In genomic region chr16:28824548-28824973, GRCh38 we compare ENCODE assay signal across 8 cellular contexts. TPM values are rescaled to one million over a fixed set of nuclear protein-coding genes. Genes with fewer than 3 reads are reported as not detected.
A peak's percentile ranks its signal among the peaks of the same experiment; 100 is the strongest.
DNase-seq lines count a peak whose midpoint lies in the region; ATAC-seq, FAIRE-seq and TF ChIP-seq lines count a peak whose summit lies in the region.

No MANE protein-coding gene starts in this region.

- peak overlapping the region; percentile 98 for H3K4me3 Mint-ChIP-seq in activated T-cell treated with anti-CD3 and anti-CD28 coated beads, Interleukin-2, amount 50 U/mL, for 24 hours

- CTCF ChIA-PET in GM12878 (lab: Yijun Ruan, JAX): interaction anchor here (1.0 to 2.0 kb wide), 2 partner anchors 21 to 120 kb away, joined by 3 to 7 read pairs; no protein-coding TSS in a partner anchor

- no peak for TF ChIP-seq POLR2A in GM12878 (IDR thresholded peaks at IDR 0.05; ENCODE audit: low read depth, low read length)
- no peak for TF ChIP-seq POLR2A in lower leg skin (IDR thresholded peaks at IDR 0.05)
- TF ChIP-seq POLR2A in thyroid gland (IDR thresholded peaks at IDR 0.05): no peak

- DNase-seq in activated T-cell treated with anti-CD3 and anti-CD28 coated beads, Interleukin-2, amount 50 U/mL, for 24 hours: no peak
- DNase-seq in activated T-cell treated with anti-CD3 and anti-CD28 coated beads, Interleukin-2, amount 50 U/mL, for 48 hours: no peak
- DNase-seq in GM12878 (ENCODE audit: low read depth, low spot score) (no peak), lower leg skin (ENCODE audit: low spot score in 2 of 2) (no peak), thyroid gland (no peak), GM13976 (ENCODE audit: low spot score) (no peak), iPS-NIHi11 (ENCODE audit: low spot score) (no peak)

- peaks cover 10% of the 10 kb centered on the region for H4K20me1 ChIP-seq in GM12878 (ENCODE audit: control insufficient read depth, insufficient read depth)

- H3K27ac ChIP-seq in GM12878 (ENCODE audit: control insufficient read depth, insufficient read depth) (peak overlapping the region; percentile 97), thyroid gland (peak overlapping the region; percentile 94 to 99 (median 99))

- H3K4me1 Mint-ChIP-seq in activated T-cell treated with anti-CD3 and anti-CD28 coated beads, Interleukin-2, amount 50 U/mL, for 24 hours (ENCODE audit: low read depth): peaks cover 61% of the 10 kb centered on the region

- RAD21 ChIA-PET in GM12878 (lab: Charles Lee; ENCODE audit: unreplicated experiment): interaction anchor here (1.1 kb wide), 1 partner anchor 120 kb away, joined by 4 read pairs; no protein-coding TSS in a partner anchor

- H3K27ac Mint-ChIP-seq in activated T-cell treated with anti-CD3 and anti-CD28 coated beads, Interleukin-2, amount 50 U/mL, for 24 hours: peak overlapping the region; percentile 100

- TF ChIP-seq CTCF in GM12878 (IDR thresholded peaks at IDR 0.05 in 2 of 3, conservative IDR thresholded peaks at IDR 0.05 in 1 of 3; ENCODE audit: control insufficient read depth in 2 of 3, extremely low read depth in 1 of 3, insufficient read depth in 1 of 3, low read depth in 3 of 3, low read length in 3 of 3) (no peak), lower leg skin (IDR thresholded peaks at IDR 0.05) (no peak), thyroid gland (IDR thresholded peaks at IDR 0.05) (no peak), GM13976 (IDR thresholded peaks at IDR 0.05; ENCODE audit: borderline replicate concordance, control extremely low read depth, extremely low read depth, insufficient read depth, missing control alignments) (no peak)

- H3K4me3 ChIP-seq in GM12878 (peak overlapping the region; percentile 73), lower leg skin (ENCODE audit: low read depth, poor library complexity, severe bottlenecking) (peak overlapping the region; percentile 100), thyroid gland (replicated peaks in 1 of 3) (peak overlapping the region; percentile 99 to 100 (median 100))

- H3K27me3 Mint-ChIP-seq in activated T-cell treated with anti-CD3 and anti-CD28 coated beads, Interleukin-2, amount 50 U/mL, for 24 hours: no peaks in the 10 kb centered on the region

- H3K9me3 ChIP-seq in GM12878 (replicated peaks; ENCODE audit: control insufficient read depth, insufficient read depth, low read length) (no peaks in the 10 kb centered on the region), thyroid gland (no peaks in the 10 kb centered on the region)

- TF ChIP-seq EP300 in GM12878 (IDR thresholded peaks at IDR 0.05; ENCODE audit: borderline replicate concordance in 1 of 2, control insufficient read depth in 1 of 2, low read depth in 2 of 2, low read length in 2 of 2): no peak

- H3K27me3 ChIP-seq in GM12878 (replicated peaks in 1 of 2; ENCODE audit: control insufficient read depth in 2 of 2, insufficient read depth in 2 of 2, low read length in 1 of 2) (no peaks in the 10 kb centered on the region), thyroid gland (no peaks in the 10 kb centered on the region)

- H3K36me3 Mint-ChIP-seq in activated T-cell treated with anti-CD3 and anti-CD28 coated beads, Interleukin-2, amount 50 U/mL, for 24 hours (ENCODE audit: low read depth): peaks cover 81% of the 10 kb centered on the region

- H3K9me3 Mint-ChIP-seq in activated T-cell treated with anti-CD3 and anti-CD28 coated beads, Interleukin-2, amount 50 U/mL, for 24 hours: no peaks in the 10 kb centered on the region

- intact Hi-C loops in GM12878 (cut with micrococcal nuclease; ENCODE audit: unreplicated experiment) (loop anchor here (1.0 to 5.0 kb wide), 3 partner anchors 22 to 123 kb away; partner anchors contain the start of genes RABEP2 and TUFM), lower leg skin (cut with DNase I; ENCODE audit: low total_unique reads) (no loop called here), thyroid gland (cut with DNase I) (no loop called here)

- no peak for ATAC-seq in GM12878
- ATAC-seq in HG03520 (IDR thresholded peaks at IDR 0.05; ENCODE audit: unreplicated experiment): no peak

- no peak for FAIRE-seq in GM12878 (lab: Jason Lieb, UNC)

- TF ChIP-seq RAD21 in GM12878 (IDR thresholded peaks at IDR 0.05; ENCODE audit: insufficient read depth, low read depth, low read length): no peak

- H3K9ac ChIP-seq in GM12878 (ENCODE audit: control insufficient read depth, insufficient read depth, low read length): peak overlapping the region; percentile 98

- BruUV-seq in GM12878 (replicated peaks; lab: Mats Ljungman, UMichigan): no TSS peak

- H2AFZ ChIP-seq in GM12878 (ENCODE audit: control insufficient read depth, low read depth, low read length): no peak overlapping the region

- WGBS in GM12878 (ENCODE audit: insufficient coverage, insufficient replicate concordance, low lambda C conversion rate, missing lambda C conversion rate): 11% methylated on average over 8 of the region's 8 CpGs
- 14 to 20% methylated on average over 7 to 8 of the region's 8 CpGs for WGBS in lower leg skin, 2 donors
- WGBS in thyroid gland, 2 donors: 26 to 29% methylated on average over 6 to 8 of the region's 8 CpGs

- peaks cover 55% of the 10 kb centered on the region for H3K79me2 ChIP-seq in GM12878 (ENCODE audit: control insufficient read depth, insufficient read depth, low read length)

- H3K4me1 ChIP-seq in GM12878 (ENCODE audit: control insufficient read depth, insufficient read depth, low read length): peaks cover 8% of the 10 kb centered on the region; the same call in 1 of the 2 replicates
- H3K4me1 ChIP-seq in thyroid gland: peaks cover 15 to 19% of the 10 kb centered on the region in 2 donors

- SMC1A ChIA-PET in GM12878 (lab: Charles Lee; ENCODE audit: uncharacterized antibody, unreplicated experiment): interaction anchor here (0.8 to 1.0 kb wide), 2 partner anchors 18 to 37 kb away, joined by 3 read pairs; no protein-coding TSS in a partner anchor

- POLR2A ChIA-PET in GM12878 (lab: Charles Lee): interaction anchor here (0.9 to 3.9 kb wide), 2 partner anchors 22 to 111 kb away, joined by 3 to 28 read pairs; partner anchors contain the start of gene TUFM

- H3K4me2 ChIP-seq in GM12878 (ENCODE audit: control insufficient read depth, insufficient read depth): peak overlapping the region; percentile 87

- H3K36me3 ChIP-seq in GM12878 (ENCODE audit: control insufficient read depth in 2 of 2, insufficient read depth in 2 of 2, low read length in 1 of 2) (peaks cover 26 to 33% of the 10 kb centered on the region in 2 experiments), thyroid gland (peaks cover 38 to 45% of the 10 kb centered on the region in 2 donors)

- in situ Hi-C loops in GM12878 (cut with MboI) (no loop called here), GM13976 (cut with MboI; ENCODE audit: low sequenced_read_pairs, unreplicated experiment) (no loop called here)

RNA-seq across cellular contexts. Expression of gene ATXN2L, which starts 1.8 kb away (rescaled TPM):
- total RNA-seq in GM12878 (2013; cell fraction: nucleolus; rRNA removed): 161 and 186 TPM in 2 replicates
- total RNA-seq in GM12878 (2014; rRNA removed) (36.7 and 47.7 TPM in 2 replicates), GM12878 (2014; rRNA removed; fragmentation: Illumina TruSeq; extraction: Trizol) (28.8 and 31.2 TPM in 2 replicates), GM12878 (2021) (199 and 210 TPM in 2 replicates), lower leg skin (100 to 1,000 TPM in 1 of 4 donors, 10 to 100 TPM in 3; 54.8 to 152 (median 66.5) TPM), thyroid gland (10 to 100 TPM; 49.3 to 78.7 (median 62.0) TPM)
- polyA plus RNA-seq in GM12878 (2011; ENCODE audit: low read depth): 60.2 TPM
- polyA plus RNA-seq in GM12878 (2011; rRNA removed) (21.4 and 23.0 TPM in 2 replicates), GM12878 (2014; fragmentation: Illumina TruSeq; extraction: Trizol) (42.5 and 75.3 TPM in 2 replicates), GM12878 (2014; fragmentation: Nextera tagmentation; extraction: Ambion mirVana) (10 to 100 TPM in 1 of 2 experiments, 1 to 10 TPM in 1; 3.5 to 13.2 TPM), GM12878 (2014; rRNA removed) (110 and 126 TPM in 2 replicates), GM12878 (2016; fragmentation: Nextera tagmentation; extraction: Ambion mirVana) (10 to 100 TPM; 74.5 to 86.9 TPM)
- polyA plus RNA-seq in GM12878 (2011; cell fraction: cytosol; rRNA removed): 36.0 and 37.8 TPM in 2 replicates
- 316 and 416 TPM in 2 replicates for polyA plus RNA-seq in GM12878 (2011; cell fraction: nucleus; rRNA removed)
- polyA plus RNA-seq in GM12878 (2012): 130 and 132 TPM in 2 replicates
- polyA minus RNA-seq in GM12878 (2011; rRNA and poly(A)+ RNA removed): 30.8 and 35.7 TPM in 2 replicates
- polyA minus RNA-seq in GM12878 (2011; cell fraction: cytosol; rRNA and poly(A)+ RNA removed): 61.2 and 63.1 TPM in 2 replicates
- 52.6 and 100 TPM in 2 replicates for polyA minus RNA-seq in GM12878 (2011; cell fraction: nucleus; rRNA and poly(A)+ RNA removed)

RNA-seq across cellular contexts. Expression of gene TUFM, which starts 21.6 kb away (rescaled TPM):
- 37.3 and 53.1 TPM in 2 replicates for total RNA-seq in GM12878 (2013; cell fraction: nucleolus; rRNA removed)
- total RNA-seq in GM12878 (2014; rRNA removed): 245 and 274 TPM in 2 replicates
- total RNA-seq in GM12878 (2014; rRNA removed; fragmentation: Illumina TruSeq; extraction: Trizol): 145 and 161 TPM in 2 replicates
- 258 and 260 TPM in 2 replicates for total RNA-seq in GM12878 (2021)
- polyA plus RNA-seq in GM12878 (2011; ENCODE audit: low read depth): 101 TPM
- 68.9 and 117 TPM in 2 replicates for polyA plus RNA-seq in GM12878 (2011; rRNA removed)
- 134 and 152 TPM in 2 replicates for polyA plus RNA-seq in GM12878 (2011; cell fraction: cytosol; rRNA removed)
- 285 and 312 TPM in 2 replicates for polyA plus RNA-seq in GM12878 (2011; cell fraction: nucleus; rRNA removed)
- polyA plus RNA-seq in GM12878 (2012): 141 and 149 TPM in 2 replicates
- polyA plus RNA-seq in GM12878 (2014; fragmentation: Illumina TruSeq; extraction: Trizol): 92.2 and 172 TPM in 2 replicates
- 100 to 1,000 TPM in 1 of 2 experiments, 10 to 100 TPM in 1; 23.4 to 101 TPM for polyA plus RNA-seq in GM12878 (2014; fragmentation: Nextera tagmentation; extraction: Ambion mirVana)
- polyA plus RNA-seq in GM12878 (2014; rRNA removed): 191 and 231 TPM in 2 replicates
- 100 to 1,000 TPM; 336 to 354 TPM for polyA plus RNA-seq in GM12878 (2016; fragmentation: Nextera tagmentation; extraction: Ambion mirVana)
- 44.5 and 58.9 TPM in 2 replicates for polyA minus RNA-seq in GM12878 (2011; rRNA and poly(A)+ RNA removed)
- 42.5 and 43.7 TPM in 2 replicates for polyA minus RNA-seq in GM12878 (2011; cell fraction: cytosol; rRNA and poly(A)+ RNA removed)
- polyA minus RNA-seq in GM12878 (2011; cell fraction: nucleus; rRNA and poly(A)+ RNA removed): 27.7 and 43.2 TPM in 2 replicates
- total RNA-seq in lower leg skin: 100 to 1,000 TPM; 103 to 121 (median 110) TPM
- total RNA-seq in thyroid gland: 100 to 1,000 TPM in 3 of 4 donors, 10 to 100 TPM in 1; 95.7 to 172 (median 126) TPM

RNA-seq across cellular contexts. Expression of gene SH2B1, which starts 39.1 kb away (rescaled TPM):
- total RNA-seq in GM12878 (2013; cell fraction: nucleolus; rRNA removed): 35.6 and 42.0 TPM in 2 replicates
- total RNA-seq in GM12878 (2014; rRNA removed) (18.4 and 18.5 TPM in 2 replicates), GM12878 (2014; rRNA removed; fragmentation: Illumina TruSeq; extraction: Trizol) (9.8 and 10.6 TPM in 2 replicates), GM12878 (2021) (34.9 and 42.1 TPM in 2 replicates), lower leg skin (10 to 100 TPM; 21.7 to 40.0 (median 30.6) TPM), thyroid gland (10 to 100 TPM; 34.4 to 60.6 (median 38.8) TPM)
- polyA plus RNA-seq in GM12878 (2011; ENCODE audit: low read depth): 20.4 TPM
- polyA plus RNA-seq in GM12878 (2011; rRNA removed) (6.7 and 17.8 TPM in 2 replicates), GM12878 (2014; fragmentation: Illumina TruSeq; extraction: Trizol) (9.9 and 16.6 TPM in 2 replicates), GM12878 (2014; fragmentation: Nextera tagmentation; extraction: Ambion mirVana) (under 1 TPM; 0.18 to 0.46 TPM), GM12878 (2014; rRNA removed) (34.9 and 44.3 TPM in 2 replicates), GM12878 (2016; fragmentation: Nextera tagmentation; extraction: Ambion mirVana) (1 to 10 TPM; 6.0 to 6.8 TPM)
- polyA plus RNA-seq in GM12878 (2011; cell fraction: cytosol; rRNA removed): 18.5 and 24.5 TPM in 2 replicates
- 252 and 297 TPM in 2 replicates for polyA plus RNA-seq in GM12878 (2011; cell fraction: nucleus; rRNA removed)
- 23.9 and 37.6 TPM in 2 replicates for polyA plus RNA-seq in GM12878 (2012)
- 2.6 and 11.2 TPM in 2 replicates for polyA minus RNA-seq in GM12878 (2011; rRNA and poly(A)+ RNA removed)
- 6.8 and 8.7 TPM in 2 replicates for polyA minus RNA-seq in GM12878 (2011; cell fraction: cytosol; rRNA and poly(A)+ RNA removed)
- polyA minus RNA-seq in GM12878 (2011; cell fraction: nucleus; rRNA and poly(A)+ RNA removed): 19.3 and 28.2 TPM in 2 replicates

RNA-seq across cellular contexts. Expression of gene ATP2A1, which starts 53.7 kb away (rescaled TPM):
- total RNA-seq in GM12878 (2013; cell fraction: nucleolus; rRNA removed): 1.7 and 4.7 TPM in 2 replicates
- 0.28 and 0.38 TPM in 2 replicates for total RNA-seq in GM12878 (2014; rRNA removed)
- 0.28 and 1.6 TPM in 2 replicates for total RNA-seq in GM12878 (2014; rRNA removed; fragmentation: Illumina TruSeq; extraction: Trizol)
- 0.96 and 1.1 TPM in 2 replicates for total RNA-seq in GM12878 (2021)
- 0.81 TPM for polyA plus RNA-seq in GM12878 (2011; ENCODE audit: low read depth)
- 0.35 and 0.62 TPM in 2 replicates for polyA plus RNA-seq in GM12878 (2011; rRNA removed)
- polyA plus RNA-seq in GM12878 (2011; cell fraction: cytosol; rRNA removed): 0.77 and 0.79 TPM in 2 replicates
- 7.5 and 32.6 TPM in 2 replicates for polyA plus RNA-seq in GM12878 (2011; cell fraction: nucleus; rRNA removed)
- 1.8 and 2.3 TPM in 2 replicates for polyA plus RNA-seq in GM12878 (2012)
- polyA plus RNA-seq in GM12878 (2014; fragmentation: Illumina TruSeq; extraction: Trizol): 0.54 and 1.8 TPM in 2 replicates
- polyA plus RNA-seq in GM12878 (2014; fragmentation: Nextera tagmentation; extraction: Ambion mirVana): under 1 TPM; 0.13 to 0.37 TPM
- polyA plus RNA-seq in GM12878 (2014; rRNA removed): 0.77 and 1.3 TPM in 2 replicates
- polyA plus RNA-seq in GM12878 (2016; fragmentation: Nextera tagmentation; extraction: Ambion mirVana): 1 to 10 TPM; 1.5 to 1.7 TPM
- 0.29 and 0.88 TPM in 2 replicates for polyA minus RNA-seq in GM12878 (2011; rRNA and poly(A)+ RNA removed)
- polyA minus RNA-seq in GM12878 (2011; cell fraction: cytosol; rRNA and poly(A)+ RNA removed): 1.5 TPM in 1 of 2 replicates, not detected in the other
- 0.97 and 1.2 TPM in 2 replicates for polyA minus RNA-seq in GM12878 (2011; cell fraction: nucleus; rRNA and poly(A)+ RNA removed)
- under 1 TPM; 0.07 to 0.46 (median 0.21) TPM for total RNA-seq in lower leg skin
- 1 to 10 TPM in 2 of 4 donors, under 1 TPM in 1, not detected in 1; 0.27 to 2.7 (median 2.3) TPM for total RNA-seq in thyroid gland
